In genomic region chr3:38084019-38084968, GRCh38 we compare ENCODE assay signal across 10 cellular contexts. TPM values are rescaled to one million over a fixed set of nuclear protein-coding genes. Genes with fewer than 3 reads are reported as not detected.
A peak's percentile ranks its signal among the peaks of the same experiment; 100 is the strongest.
DNase-seq lines count a peak whose midpoint lies in the region; ATAC-seq and TF ChIP-seq lines count a peak whose summit lies in the region.
"Had no signal": no experiment of that assay in that cellular context is flagged by ENCODE, and none has a peak within 500 bp of the region (broad histone marks: within the 10 kb centered on the region; RNA-seq: fewer than 3 reads in every experiment).

No MANE protein-coding gene starts in this region.

- H3K9me3 Mint-ChIP-seq in activated T-helper 17 cell treated with anti-CD3 and anti-CD28 coated beads, Interleukin-2, amount 50 U/mL, for 72 hours: peaks cover 6% of the 10 kb centered on the region

- CTCF ChIA-PET in HCT116 (lab: Charles Lee): no interaction called here

- ATAC-seq in HCT116 (peak; percentile 62), GM18867 (IDR thresholded peaks at IDR 0.05; ENCODE audit: unreplicated experiment) (no peak)
- ATAC-seq in activated T-helper 17 cell treated with anti-CD3 and anti-CD28 coated beads, Interleukin-2, amount 50 U/mL, for 72 hours (replicated peaks): peak; percentile 65

- H3K9me2 ChIP-seq in HCT116 (ENCODE audit: insufficient read depth): no peaks in the 10 kb centered on the region

- H3K4me3 Mint-ChIP-seq in activated T-helper 17 cell treated with anti-CD3 and anti-CD28 coated beads, Interleukin-2, amount 50 U/mL, for 72 hours: no peak overlapping the region

- H3K27ac ChIP-seq in HCT116 (ENCODE audit: low read depth, low read length): no peak overlapping the region

- H3K36me3 ChIP-seq in HCT116 (ENCODE audit: control insufficient read depth in 1 of 2, insufficient read depth in 2 of 2, low read length in 2 of 2): no peaks in the 10 kb centered on the region

- no peak for TF ChIP-seq RAD21 in HCT116 (IDR thresholded peaks at IDR 0.05; ENCODE audit: low read depth)

- no peaks in the 10 kb centered on the region for H4K20me1 ChIP-seq in HCT116 (ENCODE audit: insufficient read depth)

- H3K9ac ChIP-seq in HCT116 (ENCODE audit: low read length): no peak overlapping the region

- no peak for TF ChIP-seq POLR2A in HCT116 (IDR thresholded peaks at IDR 0.05; ENCODE audit: borderline replicate concordance, extremely low read depth, insufficient read depth, insufficient read length)

- H3K4me3 ChIP-seq in HCT116 (replicated peaks in 1 of 2; ENCODE audit: low read depth in 1 of 2, low read length in 2 of 2): no peak overlapping the region

- DNase-seq in A172 (ENCODE audit: low spot score): peak; percentile 12
- DNase-seq in HCT116 (ENCODE audit: low read depth, low spot score): no peak
- peak; percentile 54 for DNase-seq in hepatic stellate cell (ENCODE audit: low spot score)
- DNase-seq in NCI-H1436 (lab: John Stamatoyannopoulos, UW): no peak
- DNase-seq in activated gamma-delta T cell (lab: John Stamatoyannopoulos, UW): no peak
- DNase-seq in NCI-H1694 treated with DMSO at 0.1 percent for 48 hours (lab: John Stamatoyannopoulos, UW): no peak

- no peak overlapping the region for H2AFZ ChIP-seq in HCT116 (ENCODE audit: low read depth, low read length, poor library complexity, severe bottlenecking)

- no peaks in the 10 kb centered on the region for H3K27me3 Mint-ChIP-seq in activated T-helper 17 cell treated with anti-CD3 and anti-CD28 coated beads, Interleukin-2, amount 50 U/mL, for 72 hours

- RAD21 ChIA-PET in HCT116 (lab: Charles Lee; ENCODE audit: low non-redundant PET in 1 of 2, low total read pairs in 2 of 2, uncharacterized antibody in 2 of 2, unreplicated experiment in 2 of 2): no interaction called here

- H3K4me2 ChIP-seq in HCT116 (ENCODE audit: low read length): no peak overlapping the region

- intact Hi-C loops in HCT116 (cut with micrococcal nuclease): no loop called here

- POLR2A ChIA-PET in HCT116 (lab: Charles Lee): no interaction called here

- H3K4me1 Mint-ChIP-seq in activated T-helper 17 cell treated with anti-CD3 and anti-CD28 coated beads, Interleukin-2, amount 50 U/mL, for 72 hours: no peaks in the 10 kb centered on the region

- H3K4me1 ChIP-seq in HCT116 (ENCODE audit: control insufficient read depth in 1 of 2, insufficient read depth in 2 of 2, low read length in 2 of 2): no peaks in the 10 kb centered on the region

- H3K79me2 ChIP-seq in HCT116 (ENCODE audit: insufficient read depth, low read length): no peaks in the 10 kb centered on the region

- no peaks in the 10 kb centered on the region for H3K36me3 Mint-ChIP-seq in activated T-helper 17 cell treated with anti-CD3 and anti-CD28 coated beads, Interleukin-2, amount 50 U/mL, for 72 hours (ENCODE audit: low read depth)

- H3K9me3 ChIP-seq in HCT116 (ENCODE audit: control insufficient read depth in 1 of 2, insufficient read depth in 1 of 2, low read depth in 1 of 2, low read length in 2 of 2): peaks cover 0 to 6% of the 10 kb centered on the region in 2 experiments; a peak in 1 of 4 replicates

- TF ChIP-seq CTCF in HCT116 (IDR thresholded peaks at IDR 0.05 in 2 of 3, conservative IDR thresholded peaks at IDR 0.05 in 1 of 3; ENCODE audit: borderline replicate concordance in 1 of 3, insufficient read depth in 1 of 3, low read depth in 2 of 3, low read length in 2 of 3): no peak

- peak overlapping the region; percentile 1 for H3K27ac Mint-ChIP-seq in activated T-helper 17 cell treated with anti-CD3 and anti-CD28 coated beads, Interleukin-2, amount 50 U/mL, for 72 hours

- H3K27me3 ChIP-seq in HCT116 (ENCODE audit: insufficient read depth, low read length): no peaks in the 10 kb centered on the region

- BruUV-seq in HCT116 (replicated peaks; lab: Mats Ljungman, UMichigan): no TSS peak

TF ChIP-seq in HCT116, 20 proteins besides CTCF, POLR2A, EP300 and RAD21:
- TF ChIP-seq POLR2AphosphoS5 (IDR thresholded peaks at IDR 0.05; ENCODE audit: low read depth, low read length) (no peak), TCF7L2 (IDR thresholded peaks at IDR 0.05; ENCODE audit: borderline replicate concordance, extremely low read depth, insufficient read depth, insufficient read length) (no peak), SP1 (IDR thresholded peaks at IDR 0.05; ENCODE audit: low read depth) (no peak), SRF (IDR thresholded peaks at IDR 0.05; ENCODE audit: low read depth) (no peak), CBX3 (IDR thresholded peaks at IDR 0.05; ENCODE audit: low read depth) (no peak), EZH2phosphoT487 (IDR thresholded peaks at IDR 0.05; ENCODE audit: borderline replicate concordance) (no peak), REST (IDR thresholded peaks at IDR 0.05; ENCODE audit: low read depth) (no peak), FOSL1 (IDR thresholded peaks at IDR 0.05; ENCODE audit: low read depth) (no peak), ZNF274 (IDR thresholded peaks at IDR 0.05; ENCODE audit: low read depth, low read length) (no peak), MAX (IDR thresholded peaks at IDR 0.05) (no peak), JUND (IDR thresholded peaks at IDR 0.05) (no peak)

RNA-seq across cellular contexts. Expression of gene DLEC1, which starts 45.3 kb away (rescaled TPM):
- not detected in 2 replicates for total RNA-seq in A172 (2014; rRNA removed; shearing (Covaris generic))
- total RNA-seq in HCT116 (2021; ENCODE audit: unreplicated experiment): 0.61 TPM
- 0.22 and 0.30 TPM in 2 replicates for polyA plus RNA-seq in HCT116 (2012)
- 1 to 10 TPM; 1.2 to 2.0 TPM for total RNA-seq in activated T-helper 17 cell treated with anti-CD3 and anti-CD28 coated beads, Interleukin-2, amount 50 U/mL, for 72 hours
- total RNA-seq: Daoy, HT1080 had no signal

RNA-seq across cellular contexts. Expression of gene ACAA1, which starts 52.6 kb away (rescaled TPM):
- 17.7 and 18.1 TPM in 2 replicates for total RNA-seq in A172 (2014; rRNA removed; shearing (Covaris generic))
- 49.0 TPM for total RNA-seq in HCT116 (2021; ENCODE audit: unreplicated experiment)
- 44.2 and 46.8 TPM in 2 replicates for polyA plus RNA-seq in HCT116 (2012)
- total RNA-seq in activated T-helper 17 cell treated with anti-CD3 and anti-CD28 coated beads, Interleukin-2, amount 50 U/mL, for 72 hours: 10 to 100 TPM; 67.5 to 82.8 TPM

RNA-seq across cellular contexts. Expression of gene MYD88, which starts 54.2 kb away (rescaled TPM):
- 0.93 and 2.1 TPM in 2 replicates for total RNA-seq in A172 (2014; rRNA removed; shearing (Covaris generic))
- 14.8 TPM for total RNA-seq in HCT116 (2021; ENCODE audit: unreplicated experiment)
- 14.3 and 14.4 TPM in 2 replicates for polyA plus RNA-seq in HCT116 (2012)
- 10 to 100 TPM; 34.5 to 57.0 TPM for total RNA-seq in activated T-helper 17 cell treated with anti-CD3 and anti-CD28 coated beads, Interleukin-2, amount 50 U/mL, for 72 hours
- total RNA-seq: HT1080 had no signal

RNA-seq across cellular contexts. Expression of gene PLCD1, which starts 54.9 kb away (rescaled TPM):
- total RNA-seq in A172 (2014; rRNA removed; shearing (Covaris generic)): 5.4 and 5.7 TPM in 2 replicates
- 15.9 TPM for total RNA-seq in HCT116 (2021; ENCODE audit: unreplicated experiment)
- polyA plus RNA-seq in HCT116 (2012): 15.8 TPM in 2 replicates
- total RNA-seq in activated T-helper 17 cell treated with anti-CD3 and anti-CD28 coated beads, Interleukin-2, amount 50 U/mL, for 72 hours: 10 to 100 TPM; 17.7 to 24.4 TPM

Comparison
In these comparisons a context has a peak if more than half of its experiments do, and no peak if none do; other contexts are left out.
1. DNase-seq: peak in A172 (single experiment) and hepatic stellate cell (single experiment); none in HCT116 (single experiment), NCI-H1436 (single experiment), activated gamma-delta T cell (single experiment) and NCI-H1694 treated with DMSO at 0.1 percent for 48 hours (single experiment).